In the genomic region with DNA sequence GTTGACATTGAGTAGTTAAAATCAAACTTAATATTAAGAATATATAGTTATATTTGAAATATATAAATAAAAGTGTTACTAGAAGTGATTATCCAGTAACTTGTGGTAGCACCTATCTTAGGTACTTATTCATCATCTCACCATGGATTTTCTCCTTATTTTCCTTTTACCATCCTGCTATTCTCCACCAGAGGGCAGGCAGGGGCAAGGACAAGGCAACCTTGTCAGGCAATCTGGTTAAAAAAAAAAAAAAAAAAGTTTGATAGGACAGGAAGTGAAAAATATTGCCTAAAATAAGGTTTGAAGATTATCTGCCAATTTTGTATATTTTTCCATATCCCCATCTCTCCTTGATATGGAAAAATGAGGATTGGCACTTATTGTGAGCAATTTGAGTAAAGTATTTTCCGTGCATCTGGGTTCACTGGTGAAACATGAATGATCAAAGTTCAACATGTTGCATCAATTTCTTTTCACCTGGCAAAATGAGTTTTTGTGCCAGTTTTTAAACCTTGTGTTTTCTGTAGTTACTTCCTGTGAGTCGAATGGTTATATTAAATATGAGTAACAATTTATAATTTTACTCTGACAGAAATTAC, we compare ENCODE assay signal across 10 cellular contexts.
DNase-seq lines count a peak whose midpoint lies in the region; ATAC-seq and TF ChIP-seq lines count a peak whose summit lies in the region.
"Had no signal": no experiment of that assay in that cellular context is flagged by ENCODE, and none has a peak within 500 bp of the region (broad histone marks: within the 10 kb centered on the region; RNA-seq: fewer than 3 reads in every experiment).

No MANE protein-coding gene starts in this region.

- no peaks in the 10 kb centered on the region for H3K36me3 ChIP-seq in transverse colon
- H3K36me3 ChIP-seq: BLaER1 had no signal

- ATAC-seq in HG03280 (IDR thresholded peaks at IDR 0.05; ENCODE audit: unreplicated experiment), result no peak
- ATAC-seq: activated naive CD4-positive, alpha-beta T cell treated with anti-CD3 and anti-CD28 coated beads, Interleukin-2, amount 50 U/mL, for 72 hours had no signal

- H3K27ac ChIP-seq in transverse colon, result no peak overlapping the region
- H3K27ac ChIP-seq: BLaER1 had no signal

- no peaks in the 10 kb centered on the region for H3K9me3 ChIP-seq in transverse colon
- H3K9me3 ChIP-seq: BLaER1 had no signal

- intact Hi-C loops in transverse colon (cut with DNase I; ENCODE audit: low total_unique reads), result loop anchor here (10.0 kb wide), 1 partner anchor 760 kb away; no protein-coding TSS in a partner anchor

- H3K4me3 ChIP-seq in HFF-Myc (replicated peaks; ENCODE audit: low read depth, low read length) (no peak overlapping the region), transverse colon (no peak overlapping the region)
- H3K4me3 ChIP-seq: BLaER1 had no signal

- TF ChIP-seq POLR2A in transverse colon (IDR thresholded peaks at IDR 0.05), result no peak

- 49 to 58% methylated on average over 2 of the region's 2 CpGs for WGBS in transverse colon (ENCODE audit: low coverage in 1 of 2), 2 donors

- no peaks in the 10 kb centered on the region for H3K27me3 ChIP-seq in transverse colon
- H3K27me3 ChIP-seq: BLaER1 had no signal

- H3K4me1 ChIP-seq in transverse colon, result no peaks in the 10 kb centered on the region
- H3K4me1 ChIP-seq: BLaER1 had no signal

- no peak for TF ChIP-seq EP300 in transverse colon (IDR thresholded peaks at IDR 0.05; ENCODE audit: low read depth)

- in situ Hi-C loops in transverse colon (cut with MboI; ENCODE audit: low pct_ligation_motif_present in 1 of 4, low pct_unique_long_range_greater_than_20kb in 1 of 4, low sequenced_read_pairs in 3 of 4), result loop anchor here in 3 of 4 donors (25.0 kb wide), 3 partner anchors 407 to 782 kb away; no protein-coding TSS in a partner anchor

- TF ChIP-seq CTCF in HFF-Myc (IDR thresholded peaks at IDR 0.05; ENCODE audit: low read depth, low read length, missing control alignments) (peak; percentile 81), transverse colon (IDR thresholded peaks at IDR 0.05) (peak; percentile 61 to 73 (median 68))

- DNase-seq in NCI-H2227 (lab: John Stamatoyannopoulos, UW; ENCODE audit: unreplicated experiment) (peak; percentile 0), NCI-H2227 treated with DMSO at 0.1 percent for 48 hours (lab: John Stamatoyannopoulos, UW) (no peak), HFF-Myc (ENCODE audit: extremely low read depth, low read depth) (peak; percentile 29), NCI-H146 (lab: John Stamatoyannopoulos, UW) (peak; percentile 40), amniotic stem cell (lab: John Stamatoyannopoulos, UW) (peak; percentile 20), iPS-NIHi7 (ENCODE audit: extremely low spot score) (peak; percentile 36), transverse colon (peak; percentile 23)
